1 cellular context compared by ENCODE assay signal in the genomic region with DNA sequence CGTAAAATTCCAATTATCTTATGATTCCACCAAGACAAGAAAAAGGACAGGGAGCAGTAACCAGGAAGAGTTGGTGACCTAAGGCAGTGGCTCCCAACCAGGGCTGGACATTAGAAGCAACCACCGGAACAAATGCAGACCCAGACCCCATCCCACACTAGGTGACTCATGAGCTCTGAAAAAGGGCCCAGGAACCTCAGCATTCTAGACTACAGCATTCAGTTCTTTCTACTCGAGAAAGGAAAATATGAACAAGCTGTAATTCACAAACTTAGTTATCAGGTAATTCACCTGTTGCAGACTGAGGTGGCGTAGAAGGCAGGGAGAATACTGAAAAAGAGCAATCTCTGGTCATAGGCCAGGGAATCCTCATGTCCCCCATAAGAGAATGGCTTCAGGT.
TF ChIP-seq lines count a peak whose summit lies in the region.

No MANE protein-coding gene starts in this region.

TF ChIP-seq in HepG2, 621 proteins besides CTCF, POLR2A, EP300 and RAD21 (continued from another document):
- TF ChIP-seq, protein P1, sequence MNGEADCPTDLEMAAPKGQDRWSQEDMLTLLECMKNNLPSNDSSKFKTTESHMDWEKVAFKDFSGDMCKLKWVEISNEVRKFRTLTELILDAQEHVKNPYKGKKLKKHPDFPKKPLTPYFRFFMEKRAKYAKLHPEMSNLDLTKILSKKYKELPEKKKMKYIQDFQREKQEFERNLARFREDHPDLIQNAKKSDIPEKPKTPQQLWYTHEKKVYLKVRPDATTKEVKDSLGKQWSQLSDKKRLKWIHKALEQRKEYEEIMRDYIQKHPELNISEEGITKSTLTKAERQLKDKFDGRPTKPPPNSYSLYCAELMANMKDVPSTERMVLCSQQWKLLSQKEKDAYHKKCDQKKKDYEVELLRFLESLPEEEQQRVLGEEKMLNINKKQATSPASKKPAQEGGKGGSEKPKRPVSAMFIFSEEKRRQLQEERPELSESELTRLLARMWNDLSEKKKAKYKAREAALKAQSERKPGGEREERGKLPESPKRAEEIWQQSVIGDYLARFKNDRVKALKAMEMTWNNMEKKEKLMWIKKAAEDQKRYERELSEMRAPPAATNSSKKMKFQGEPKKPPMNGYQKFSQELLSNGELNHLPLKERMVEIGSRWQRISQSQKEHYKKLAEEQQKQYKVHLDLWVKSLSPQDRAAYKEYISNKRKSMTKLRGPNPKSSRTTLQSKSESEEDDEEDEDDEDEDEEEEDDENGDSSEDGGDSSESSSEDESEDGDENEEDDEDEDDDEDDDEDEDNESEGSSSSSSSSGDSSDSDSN (CRISPR knock-in tag; IDR thresholded peaks at IDR 0.05) = no peak
- TF ChIP-seq ZZZ3 (CRISPR knock-in tag; IDR thresholded peaks at IDR 0.05; ENCODE audit: borderline replicate concordance) = no peak
- TF ChIP-seq ZNF333 (CRISPR knock-in tag; IDR thresholded peaks at IDR 0.05; ENCODE audit: borderline replicate concordance) = no peak
- TF ChIP-seq ZNF431 (CRISPR knock-in tag; IDR thresholded peaks at IDR 0.05; ENCODE audit: borderline replicate concordance, low read depth) = no peak
